In genomic region chr7:7183833-7184463, GRCh38 we compare ENCODE assay signal across 8 cellular contexts. TPM values are rescaled to one million over a fixed set of nuclear protein-coding genes. Genes with fewer than 3 reads are reported as not detected.
DNase-seq lines count a peak whose midpoint lies in the region; ATAC-seq and TF ChIP-seq lines count a peak whose summit lies in the region.

No MANE protein-coding gene starts in this region.

- H3K27me3 ChIP-seq in iPS DF 6.9 (ENCODE audit: control insufficient read depth, insufficient read depth, low read length) (no peaks in the 10 kb centered on the region), subcutaneous abdominal adipose tissue (ENCODE audit: control insufficient read depth in 5 of 5, insufficient read depth in 4 of 5, low read length in 5 of 5) (no peaks in the 10 kb centered on the region)

- peak overlapping the region in 2 of 5 donors; percentile 91 to 96 for H3K9ac ChIP-seq in subcutaneous abdominal adipose tissue (ENCODE audit: low read length in 5 of 5)

- H3K36me3 ChIP-seq in iPS DF 6.9 (ENCODE audit: control insufficient read depth, insufficient read depth, low read length), result no peaks in the 10 kb centered on the region; the same call in 1 of the 2 replicates
- H3K36me3 ChIP-seq in subcutaneous abdominal adipose tissue (ENCODE audit: control insufficient read depth in 5 of 5, insufficient read depth in 5 of 5, low read length in 5 of 5), result peaks cover 0 to 2% (median 0%) of the 10 kb centered on the region in 5 donors

- WGBS in iPS DF 6.9 (ENCODE audit: insufficient coverage, insufficient read length), result no CpG with 5 or more reads among the region's 4 CpGs

- peaks cover 29% of the 10 kb centered on the region for H3K4me1 Mint-ChIP-seq in activated CD8-positive, alpha-beta memory T cell treated with anti-CD3 and anti-CD28 coated beads, Interleukin-2, amount 10 ng/mL, durations not matched to agents 7 days and 5 days

- H3K4me1 ChIP-seq in iPS DF 6.9 (ENCODE audit: control insufficient read depth, insufficient read depth, low read length) (peaks cover 4% of the 10 kb centered on the region; the same call in 1 of the 2 replicates), subcutaneous abdominal adipose tissue (ENCODE audit: control insufficient read depth in 5 of 5, insufficient read depth in 5 of 5, low read length in 5 of 5) (peaks cover 0 to 34% (median 30%) of the 10 kb centered on the region in 5 donors)

- peak overlapping the region; percentile 84 for H3K4me3 Mint-ChIP-seq in activated CD8-positive, alpha-beta memory T cell treated with anti-CD3 and anti-CD28 coated beads, Interleukin-2, amount 10 ng/mL, durations not matched to agents 7 days and 5 days

- peak overlapping the region; percentile 91 for H3K4me3 ChIP-seq in WI38 (ENCODE audit: low read depth, low read length)
- H3K4me3 ChIP-seq in iPS DF 6.9 (ENCODE audit: low read length), result peak overlapping the region; percentile 36; the same call in 1 of the 2 replicates
- H3K4me3 ChIP-seq in subcutaneous abdominal adipose tissue (ENCODE audit: low read depth in 1 of 5, low read length in 5 of 5), result peak overlapping the region; percentile 20 to 98 (median 85)

- H3K27ac Mint-ChIP-seq in activated CD8-positive, alpha-beta memory T cell treated with anti-CD3 and anti-CD28 coated beads, Interleukin-2, amount 10 ng/mL, durations not matched to agents 7 days and 5 days, result peak overlapping the region; percentile 98

- CTCF ChIA-PET in activated CD8-positive, alpha-beta memory T cell treated with anti-CD3 and anti-CD28 coated beads, Interleukin-2, amount 10 ng/mL, durations not matched to agents 7 days and 5 days (lab: Charles Lee), result interaction anchor here (0.9 to 1.7 kb wide), 8 partner anchors 18 to 1112 kb away, joined by 3 to 8 read pairs (median 3); no protein-coding TSS in a partner anchor

- ATAC-seq in activated CD8-positive, alpha-beta memory T cell treated with anti-CD3 and anti-CD28 coated beads, Interleukin-2, amount 10 ng/mL, durations not matched to agents 7 days and 5 days, result no peak
- no peak for ATAC-seq in HG03139 (IDR thresholded peaks at IDR 0.05; ENCODE audit: unreplicated experiment)

- H3K36me3 Mint-ChIP-seq in activated CD8-positive, alpha-beta memory T cell treated with anti-CD3 and anti-CD28 coated beads, Interleukin-2, amount 10 ng/mL, durations not matched to agents 7 days and 5 days, result peaks cover 17% of the 10 kb centered on the region

- no peaks in the 10 kb centered on the region for H3K27me3 Mint-ChIP-seq in activated CD8-positive, alpha-beta memory T cell treated with anti-CD3 and anti-CD28 coated beads, Interleukin-2, amount 10 ng/mL, durations not matched to agents 7 days and 5 days

- DNase-seq in activated CD8-positive, alpha-beta memory T cell treated with anti-CD3 and anti-CD28 coated beads, Interleukin-2, amount 10 ng/mL, durations not matched to agents 7 days and 5 days, result no peak
- no peak for DNase-seq in activated CD8-positive, alpha-beta memory T cell treated with anti-CD3 and anti-CD28 coated beads, Interleukin-2, amount 50 U/mL, for 48 hours
- DNase-seq in iPS DF 6.9 (ENCODE audit: low read depth, low spot score), result no peak
- no peak for DNase-seq in activated CD4-positive, CD25-positive, alpha-beta regulatory T cell treated with anti-CD3 and anti-CD28 coated beads, Interleukin-2, amount 50 U/mL, for 72 hours
- DNase-seq in foreskin melanocyte, result no peak

- no peaks in the 10 kb centered on the region for H3K9me3 ChIP-seq in iPS DF 6.9 (ENCODE audit: control insufficient read depth, insufficient read depth, low read length)
- H3K9me3 ChIP-seq in subcutaneous abdominal adipose tissue (ENCODE audit: control insufficient read depth in 5 of 5, low read length in 5 of 5), result no peaks in the 10 kb centered on the region

- H3K9me3 Mint-ChIP-seq in activated CD8-positive, alpha-beta memory T cell treated with anti-CD3 and anti-CD28 coated beads, Interleukin-2, amount 10 ng/mL, durations not matched to agents 7 days and 5 days (ENCODE audit: low read depth), result no peaks in the 10 kb centered on the region

- no peak for TF ChIP-seq CTCF in WI38 (IDR thresholded peaks at IDR 0.05; ENCODE audit: low read depth, low read length)

- H3K27ac ChIP-seq in iPS DF 6.9 (ENCODE audit: low read length) (no peak overlapping the region), subcutaneous abdominal adipose tissue (ENCODE audit: low read depth, low read length) (peak overlapping the region; percentile 93)

RNA-seq across cellular contexts. Expression of gene C1GALT1, which starts 1.6 kb away (rescaled TPM):
- total RNA-seq in activated CD8-positive, alpha-beta memory T cell treated with anti-CD3 and anti-CD28 coated beads, Interleukin-2, amount 10 ng/mL, durations not matched to agents 7 days and 5 days, result 10 to 100 TPM; 45.9 to 55.8 TPM

Comparison
In these comparisons a context has a peak if more than half of its experiments do, and no peak if none do; other contexts are left out.
1. H3K4me3 ChIP-seq: peak in every context shown above with its lines; median percentile 91 in WI38; 85 in subcutaneous abdominal adipose tissue; 36 in iPS DF 6.9.